1 cellular context compared by ENCODE assay signal in the genomic region with DNA sequence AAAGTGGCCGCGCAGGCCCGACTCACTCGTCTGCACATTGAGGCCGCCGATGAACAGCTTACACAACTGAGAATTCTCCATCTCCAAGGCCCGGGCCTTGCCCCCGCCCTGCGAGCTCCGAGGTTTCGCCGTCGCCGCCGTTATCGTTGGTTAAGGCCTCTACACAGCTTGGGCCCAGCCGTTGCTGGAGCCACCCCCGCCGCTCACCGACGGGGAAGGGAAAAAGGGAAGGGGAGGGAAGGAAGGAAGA.
A peak's percentile ranks its signal among the peaks of the same experiment; 100 is the strongest.
TF ChIP-seq lines count a peak whose summit lies in the region.

No MANE protein-coding gene starts in this region.

TF ChIP-seq in H1, 55 proteins besides CTCF, POLR2A, EP300 and RAD21:
- TF ChIP-seq ASH2L (IDR thresholded peaks at IDR 0.05; ENCODE audit: low read length) (peak; percentile 5), SIX5 (IDR thresholded peaks at IDR 0.05; ENCODE audit: low read depth, low read length) (no peak), RFX5 (IDR thresholded peaks at IDR 0.05; ENCODE audit: borderline replicate concordance, low read depth, low read length) (no peak), POU5F1 (IDR thresholded peaks at IDR 0.05; ENCODE audit: low read depth, low read length) (no peak), TCF12 (IDR thresholded peaks at IDR 0.05; ENCODE audit: low read depth, low read length) (no peak), CHD7 (IDR thresholded peaks at IDR 0.05; ENCODE audit: insufficient replicate concordance, low read length) (no peak), SRF (IDR thresholded peaks at IDR 0.05; ENCODE audit: low read depth, low read length) (no peak), E2F6 (IDR thresholded peaks at IDR 0.05) (no peak)
